In the genomic region with DNA sequence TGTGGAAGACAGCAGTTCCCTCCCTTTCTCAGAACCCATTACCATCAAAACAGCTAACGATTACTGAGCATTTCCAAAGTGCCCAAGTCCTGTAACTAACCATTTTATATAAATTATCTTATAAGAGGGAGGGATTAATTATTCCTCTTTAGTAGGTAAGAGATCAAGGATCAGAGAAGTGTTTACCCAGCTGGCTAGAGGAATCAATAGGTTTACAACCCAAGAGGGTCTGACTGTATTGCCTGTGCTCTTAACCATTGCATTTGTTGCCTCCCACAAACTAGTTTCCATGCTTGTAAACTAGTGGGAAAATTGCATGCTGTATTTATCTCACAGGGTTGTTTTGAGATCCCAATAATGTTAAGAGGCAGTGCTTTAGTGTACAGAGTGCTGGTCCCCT, we compare ENCODE assay signal across 14 cellular contexts. TPM values are rescaled to one million over a fixed set of nuclear protein-coding genes. Genes with fewer than 3 reads are reported as not detected.
DNase-seq lines count a peak whose midpoint lies in the region; ATAC-seq, FAIRE-seq and TF ChIP-seq lines count a peak whose summit lies in the region.
"Had no signal": no experiment of that assay in that cellular context is flagged by ENCODE, and none has a peak within 500 bp of the region (broad histone marks: within the 10 kb centered on the region; RNA-seq: fewer than 3 reads in every experiment).

No MANE protein-coding gene starts in this region.

- no peak overlapping the region for H3K27ac Mint-ChIP-seq in activated T-cell treated with anti-CD3 and anti-CD28 coated beads, Interleukin-2, amount 50 U/mL, for 72 hours
- peak overlapping the region; percentile 54 for H3K27ac Mint-ChIP-seq in activated naive CD8-positive, alpha-beta T cell treated with anti-CD3 and anti-CD28 coated beads, Interleukin-2, amount 10 ng/mL, durations not matched to agents 7 days and 5 days

- TF ChIP-seq POLR2A in gastroesophageal sphincter (IDR thresholded peaks at IDR 0.05), result no peak

- H3K4me3 Mint-ChIP-seq in activated T-cell treated with anti-CD3 and anti-CD28 coated beads, Interleukin-2, amount 50 U/mL, for 72 hours, result peak overlapping the region; percentile 65 to 88
- peak overlapping the region; percentile 78 for H3K4me3 Mint-ChIP-seq in activated naive CD8-positive, alpha-beta T cell treated with anti-CD3 and anti-CD28 coated beads, Interleukin-2, amount 10 ng/mL, durations not matched to agents 7 days and 5 days

- H3K36me3 Mint-ChIP-seq in activated T-cell treated with anti-CD3 and anti-CD28 coated beads, Interleukin-2, amount 50 U/mL, for 72 hours (ENCODE audit: insufficient read depth in 2 of 2), result peaks cover 19 to 27% of the 10 kb centered on the region in 2 donors
- H3K36me3 Mint-ChIP-seq in activated naive CD8-positive, alpha-beta T cell treated with anti-CD3 and anti-CD28 coated beads, Interleukin-2, amount 10 ng/mL, durations not matched to agents 7 days and 5 days, result peaks cover 19% of the 10 kb centered on the region

- TF ChIP-seq CTCF in gastroesophageal sphincter (IDR thresholded peaks at IDR 0.05), result no peak

- WGBS in small intestine, 3 donors, result 6 to 53% (median 47%) methylated on average over 1 of the region's 1 CpG
- WGBS in gastroesophageal sphincter (ENCODE audit: low coverage in 1 of 2), 2 donors, result 57 to 80% methylated on average over 1 of the region's 1 CpG

- ATAC-seq in activated T-cell treated with anti-CD3 and anti-CD28 coated beads, Interleukin-2, amount 50 U/mL, for 72 hours (replicated peaks in 1 of 2), result no peak
- ATAC-seq in activated naive CD8-positive, alpha-beta T cell treated with anti-CD3 and anti-CD28 coated beads, Interleukin-2, amount 10 ng/mL, durations not matched to agents 7 days and 5 days (ENCODE audit: low read depth), result no peak
- no peak for ATAC-seq in gastroesophageal sphincter
- ATAC-seq: Panc1 had no signal

- TF ChIP-seq EP300 in gastroesophageal sphincter (IDR thresholded peaks at IDR 0.05), result no peak

- H3K9me3 Mint-ChIP-seq in activated T-cell treated with anti-CD3 and anti-CD28 coated beads, Interleukin-2, amount 50 U/mL, for 72 hours, result peaks cover 10 to 12% of the 10 kb centered on the region in 2 donors
- peaks cover 20% of the 10 kb centered on the region for H3K9me3 Mint-ChIP-seq in activated naive CD8-positive, alpha-beta T cell treated with anti-CD3 and anti-CD28 coated beads, Interleukin-2, amount 10 ng/mL, durations not matched to agents 7 days and 5 days

- H3K4me1 ChIP-seq in small intestine (ENCODE audit: control insufficient read depth in 2 of 2, insufficient read depth in 1 of 2, low read depth in 1 of 2, low read length in 1 of 2) (no peaks in the 10 kb centered on the region), gastroesophageal sphincter (peaks cover 0 to 30% (median 8%) of the 10 kb centered on the region in 3 donors)

- FAIRE-seq in small intestine (lab: Jason Lieb, UNC), result no peak

- POLR2A ChIA-PET in activated naive CD8-positive, alpha-beta T cell treated with anti-CD3 and anti-CD28 coated beads, Interleukin-2, amount 10 ng/mL, durations not matched to agents 7 days and 5 days (lab: Charles Lee), result no interaction called here

- H3K36me3 ChIP-seq in small intestine (ENCODE audit: control insufficient read depth in 2 of 2, insufficient read depth in 2 of 2, low read length in 2 of 2) (no peaks in the 10 kb centered on the region), gastroesophageal sphincter (peaks cover 0 to 11% of the 10 kb centered on the region in 2 donors)
- H3K36me3 ChIP-seq: colonic mucosa had no signal

- no peak overlapping the region for H3K27ac ChIP-seq in small intestine (ENCODE audit: low read depth in 1 of 2, low read length in 1 of 2)
- H3K27ac ChIP-seq in gastroesophageal sphincter, result peak overlapping the region in 1 of 4 donors; percentile 22
- H3K27ac ChIP-seq: colonic mucosa had no signal

- H3K9me3 ChIP-seq in small intestine (ENCODE audit: control insufficient read depth, low read depth) (peaks cover 2% of the 10 kb centered on the region), gastroesophageal sphincter (no peaks in the 10 kb centered on the region)
- H3K9me3 ChIP-seq: colonic mucosa had no signal

- no peak for DNase-seq in activated T-cell treated with anti-CD3 and anti-CD28 coated beads, Interleukin-2, amount 50 U/mL, for 72 hours
- DNase-seq in activated T-cell treated with anti-CD3 and anti-CD28 coated beads, Interleukin-2, amount 50 U/mL, for 1 hour, result no peak
- DNase-seq in NCI-H146 treated with DMSO at 0.1 percent for 48 hours (lab: John Stamatoyannopoulos, UW; ENCODE audit: unreplicated experiment) (peak; percentile 58), small intestine (peak; percentile 48), kidney glomerular epithelial cell (lab: John Stamatoyannopoulos, UW) (no peak), mucosa of gallbladder (ENCODE audit: low spot score) (no peak)
- no peak for DNase-seq in activated naive CD8-positive, alpha-beta T cell treated with anti-CD3 and anti-CD28 coated beads, Interleukin-2, amount 10 ng/mL, durations not matched to agents 7 days and 5 days
- DNase-seq: colonic mucosa, NCI-H1048 had no signal

- no peak overlapping the region for H3K4me3 ChIP-seq in small intestine (ENCODE audit: low read depth in 1 of 2, low read length in 2 of 2)
- no peak overlapping the region for H3K4me3 ChIP-seq in gastroesophageal sphincter
- H3K4me3 ChIP-seq: colonic mucosa had no signal

- H3K4me1 Mint-ChIP-seq in activated T-cell treated with anti-CD3 and anti-CD28 coated beads, Interleukin-2, amount 50 U/mL, for 72 hours (ENCODE audit: low read depth), result peaks cover 38% of the 10 kb centered on the region
- H3K4me1 Mint-ChIP-seq in activated naive CD8-positive, alpha-beta T cell treated with anti-CD3 and anti-CD28 coated beads, Interleukin-2, amount 10 ng/mL, durations not matched to agents 7 days and 5 days, result peaks cover 10% of the 10 kb centered on the region

- H3K27me3 Mint-ChIP-seq in activated T-cell treated with anti-CD3 and anti-CD28 coated beads, Interleukin-2, amount 50 U/mL, for 72 hours (ENCODE audit: low read depth), result no peaks in the 10 kb centered on the region
- H3K27me3 Mint-ChIP-seq in activated naive CD8-positive, alpha-beta T cell treated with anti-CD3 and anti-CD28 coated beads, Interleukin-2, amount 10 ng/mL, durations not matched to agents 7 days and 5 days, result peaks cover 15% of the 10 kb centered on the region

- H3K27me3 ChIP-seq in small intestine (ENCODE audit: control insufficient read depth in 2 of 2, insufficient read depth in 2 of 2, low read length in 2 of 2), result no peaks in the 10 kb centered on the region
- H3K27me3 ChIP-seq in gastroesophageal sphincter, result no peaks in the 10 kb centered on the region
- H3K27me3 ChIP-seq: colonic mucosa had no signal

RNA-seq across cellular contexts. Expression of a gene that starts 3.7 kb away (rescaled TPM):
- total RNA-seq in activated T-cell treated with anti-CD3 and anti-CD28 coated beads, Interleukin-2, amount 50 U/mL, for 72 hours, result 10 to 100 TPM; 28.7 to 43.4 TPM
- 10 to 100 TPM; 21.1 TPM for total RNA-seq in activated naive CD8-positive, alpha-beta T cell treated with anti-CD3 and anti-CD28 coated beads, Interleukin-2, amount 10 ng/mL, durations not matched to agents 7 days and 5 days
- 100 to 1,000 TPM in 2 of 3 donors, 10 to 100 TPM in 1; 98.6 to 114 (median 104) TPM for polyA plus RNA-seq in small intestine
- total RNA-seq in gastroesophageal sphincter (100 to 1,000 TPM in 2 of 4 donors, 10 to 100 TPM in 2; 84.9 to 132 (median 106) TPM), mucosa of gallbladder (48.0 TPM)

RNA-seq across cellular contexts. Expression of a gene that starts 11.5 kb away (rescaled TPM):
- 10 to 100 TPM; 60.4 to 63.7 TPM for total RNA-seq in activated T-cell treated with anti-CD3 and anti-CD28 coated beads, Interleukin-2, amount 50 U/mL, for 72 hours
- 10 to 100 TPM; 64.9 to 72.7 TPM for total RNA-seq in activated naive CD8-positive, alpha-beta T cell treated with anti-CD3 and anti-CD28 coated beads, Interleukin-2, amount 10 ng/mL, durations not matched to agents 7 days and 5 days
- polyA plus RNA-seq in small intestine, result 10 to 100 TPM; 49.7 to 85.2 (median 51.0) TPM
- total RNA-seq in gastroesophageal sphincter (10 to 100 TPM; 59.8 to 87.3 (median 67.6) TPM), mucosa of gallbladder (98.3 TPM)

RNA-seq across cellular contexts. Expression of a gene that starts 26.3 kb away (rescaled TPM):
- under 1 TPM; 0.67 to 0.83 TPM for total RNA-seq in activated T-cell treated with anti-CD3 and anti-CD28 coated beads, Interleukin-2, amount 50 U/mL, for 72 hours
- not detected for total RNA-seq in activated naive CD8-positive, alpha-beta T cell treated with anti-CD3 and anti-CD28 coated beads, Interleukin-2, amount 10 ng/mL, durations not matched to agents 7 days and 5 days
- under 1 TPM in 1 of 3 donors, not detected in 2; 0.19 TPM for polyA plus RNA-seq in small intestine
- total RNA-seq in gastroesophageal sphincter (not detected), mucosa of gallbladder (not detected)
- total RNA-seq: myocyte, skeletal muscle tissue had no signal
- polyA plus RNA-seq: BJ had no signal

RNA-seq across cellular contexts. Expression of a gene that starts 41.5 kb away (rescaled TPM):
- total RNA-seq in activated T-cell treated with anti-CD3 and anti-CD28 coated beads, Interleukin-2, amount 50 U/mL, for 72 hours, result 10 to 100 TPM; 35.4 to 38.8 TPM
- total RNA-seq in activated naive CD8-positive, alpha-beta T cell treated with anti-CD3 and anti-CD28 coated beads, Interleukin-2, amount 10 ng/mL, durations not matched to agents 7 days and 5 days, result 10 to 100 TPM; 34.9 to 38.6 TPM
- 10 to 100 TPM; 13.6 to 31.4 (median 22.4) TPM for polyA plus RNA-seq in small intestine
- total RNA-seq in gastroesophageal sphincter, result 10 to 100 TPM; 29.3 to 55.3 (median 34.7) TPM
- total RNA-seq in mucosa of gallbladder, result 41.3 TPM

RNA-seq across cellular contexts. Expression of a gene that starts 56.2 kb away (rescaled TPM):
- total RNA-seq in activated T-cell treated with anti-CD3 and anti-CD28 coated beads, Interleukin-2, amount 50 U/mL, for 72 hours, result 10 to 100 TPM; 37.7 to 51.1 TPM
- 1 to 10 TPM; 7.0 to 7.1 TPM for total RNA-seq in activated naive CD8-positive, alpha-beta T cell treated with anti-CD3 and anti-CD28 coated beads, Interleukin-2, amount 10 ng/mL, durations not matched to agents 7 days and 5 days
- 10 to 100 TPM; 14.3 to 31.5 (median 15.4) TPM for polyA plus RNA-seq in small intestine
- 100 to 1,000 TPM in 1 of 4 donors, 10 to 100 TPM in 3; 75.1 to 182 (median 84.2) TPM for total RNA-seq in gastroesophageal sphincter
- 118 TPM for total RNA-seq in mucosa of gallbladder

Comparison
In these comparisons a context has a peak if more than half of its experiments do, and no peak if none do; other contexts are left out.
1. DNase-seq: peak in NCI-H146 treated with DMSO at 0.1 percent for 48 hours (single experiment) and small intestine (single experiment); none in activated T-cell treated with anti-CD3 and anti-CD28 coated beads, Interleukin-2, amount 50 U/mL, for 72 hours (0 of 2), activated T-cell treated with anti-CD3 and anti-CD28 coated beads, Interleukin-2, amount 50 U/mL, for 1 hour (single experiment), activated naive CD8-positive, alpha-beta T cell treated with anti-CD3 and anti-CD28 coated beads, Interleukin-2, amount 10 ng/mL, durations not matched to agents 7 days and 5 days (single experiment), kidney glomerular epithelial cell (single experiment) and mucosa of gallbladder (single experiment).